Comparison of ENCODE assay signal across 1 cellular context in genomic region chr3:31531992-31532586, GRCh38.
TF ChIP-seq lines count a peak whose summit lies in the region.

No MANE protein-coding gene starts in this region.

TF ChIP-seq in K562, 482 proteins besides CTCF, POLR2A, EP300 and RAD21 (continued from another document and continues in another):
- TF ChIP-seq CREB5 (CRISPR knock-in tag; IDR thresholded peaks at IDR 0.05) (no peak), NRF1 (conservative IDR thresholded peaks at IDR 0.05 in 1 of 2, IDR thresholded peaks at IDR 0.05 in 1 of 2) (peak; percentile 93 to 94), HDGF (IDR thresholded peaks at IDR 0.05) (no peak), CBFA2T2 (conservative IDR thresholded peaks at IDR 0.05) (peak; percentile 67), STAT5B (CRISPR knock-in tag; IDR thresholded peaks at IDR 0.05) (no peak), TEAD4 (IDR thresholded peaks at IDR 0.05; ENCODE audit: low read length) (peak; percentile 34; the same call in 1 of the 2 replicates), TEAD4 (CRISPR knock-in tag; IDR thresholded peaks at IDR 0.05; ENCODE audit: borderline replicate concordance) (0 out of 2 replicates have a peak, but pooled peaks have one; percentile 81), KLF10 (CRISPR knock-in tag; IDR thresholded peaks at IDR 0.05) (no peak), STAG1 (CRISPR knock-in tag; IDR thresholded peaks at IDR 0.05; ENCODE audit: borderline replicate concordance) (no peak), SLC30A9 (CRISPR knock-in tag; IDR thresholded peaks at IDR 0.05) (no peak), E2F5 (CRISPR knock-in tag; IDR thresholded peaks at IDR 0.05) (no peak), IRF9 (tag; IDR thresholded peaks at IDR 0.05) (no peak), PBX2 (CRISPR knock-in tag; IDR thresholded peaks at IDR 0.05; ENCODE audit: low read depth) (no peak), PBX2 (tag; conservative IDR thresholded peaks at IDR 0.05; ENCODE audit: low read depth) (no peak; the same call in 1 of the 2 replicates), NBN (IDR thresholded peaks at IDR 0.05; ENCODE audit: low read depth) (peak; percentile 19; the same call in 1 of the 2 replicates), ZNF175 (CRISPR knock-in tag; IDR thresholded peaks at IDR 0.05; ENCODE audit: low read depth) (no peak), GABPB2 (CRISPR knock-in tag; conservative IDR thresholded peaks at IDR 0.05) (no peak), RB1 (IDR thresholded peaks at IDR 0.05; ENCODE audit: low read depth) (peak; percentile 86; the same call in 1 of the 2 replicates), MTF1 (CRISPR knock-in tag; IDR thresholded peaks at IDR 0.05; ENCODE audit: borderline replicate concordance) (no peak; the same call in 1 of the 2 replicates), FOXJ2 (tag; IDR thresholded peaks at IDR 0.05) (peak; percentile 89; the same call in 1 of the 2 replicates), ZBTB17 (CRISPR knock-in tag; IDR thresholded peaks at IDR 0.05) (peak; percentile 62), ZBTB43 (CRISPR knock-in tag; IDR thresholded peaks at IDR 0.05) (peak; percentile 77; the same call in 1 of the 2 replicates), PHTF2 (CRISPR knock-in tag; IDR thresholded peaks at IDR 0.05) (no peak), ZNF232 (CRISPR knock-in tag; IDR thresholded peaks at IDR 0.05) (0 out of 2 replicates have a peak, but pooled peaks have one; percentile 17), ZNF174 (CRISPR knock-in tag; IDR thresholded peaks at IDR 0.05) (0 out of 2 replicates have a peak, but pooled peaks have one; percentile 32), TFAM (CRISPR knock-in tag; conservative IDR thresholded peaks at IDR 0.05) (no peak), ATF3 (IDR thresholded peaks at IDR 0.05) (no peak), ATF3 (CRISPR knock-in tag; conservative IDR thresholded peaks at IDR 0.05) (peak; percentile 83; the same call in 1 of the 2 replicates), GATA2 (CRISPR knock-in tag; IDR thresholded peaks at IDR 0.05) (no peak), ZKSCAN3 (CRISPR knock-in tag; IDR thresholded peaks at IDR 0.05) (no peak), ILF3 (IDR thresholded peaks at IDR 0.05; ENCODE audit: borderline replicate concordance) (no peak), JUN (IDR thresholded peaks at IDR 0.05; ENCODE audit: borderline replicate concordance, low read depth, low read length) (peak; percentile 55; the same call in 1 of the 2 replicates), JUN (CRISPR knock-in tag; IDR thresholded peaks at IDR 0.05; ENCODE audit: borderline replicate concordance) (0 out of 2 replicates have a peak, but pooled peaks have one; percentile 77), USF2 (CRISPR knock-in tag; IDR thresholded peaks at IDR 0.05) (peak; percentile 98), TRIM25 (IDR thresholded peaks at IDR 0.05; ENCODE audit: borderline replicate concordance) (no peak), TCF7 (IDR thresholded peaks at IDR 0.05; ENCODE audit: borderline replicate concordance) (no peak), GABPA (tag; conservative IDR thresholded peaks at IDR 0.05; ENCODE audit: low read depth) (peak; percentile 76), ATF4 (CRISPR knock-in tag; IDR thresholded peaks at IDR 0.05) (peak; percentile 75; the same call in 1 of the 2 replicates), NELFE (IDR thresholded peaks at IDR 0.05; ENCODE audit: insufficient read depth, insufficient read length) (no peak), NEUROD1 (IDR thresholded peaks at IDR 0.05; ENCODE audit: borderline replicate concordance, low read depth, low read length, partially characterized antibody) (no peak), NR3C1 (CRISPR knock-in tag; IDR thresholded peaks at IDR 0.05) (peak; percentile 85), SFPQ (IDR thresholded peaks at IDR 0.05; ENCODE audit: low read depth, low read length) (no peak), UBTF (IDR thresholded peaks at IDR 0.05; ENCODE audit: borderline replicate concordance in 1 of 2, low read depth in 2 of 2, low read length in 2 of 2) (peak; percentile 78 to 92), PRMT5 (CRISPR knock-in tag; IDR thresholded peaks at IDR 0.05) (no peak), TAF9B (IDR thresholded peaks at IDR 0.05; ENCODE audit: partially characterized antibody) (peak; percentile 92), ZBTB34 (CRISPR knock-in tag; IDR thresholded peaks at IDR 0.05) (no peak), ZNF707 (CRISPR knock-in tag; conservative IDR thresholded peaks at IDR 0.05) (0 out of 2 replicates have a peak, but pooled peaks have one; percentile 22)
